In the genomic region with DNA sequence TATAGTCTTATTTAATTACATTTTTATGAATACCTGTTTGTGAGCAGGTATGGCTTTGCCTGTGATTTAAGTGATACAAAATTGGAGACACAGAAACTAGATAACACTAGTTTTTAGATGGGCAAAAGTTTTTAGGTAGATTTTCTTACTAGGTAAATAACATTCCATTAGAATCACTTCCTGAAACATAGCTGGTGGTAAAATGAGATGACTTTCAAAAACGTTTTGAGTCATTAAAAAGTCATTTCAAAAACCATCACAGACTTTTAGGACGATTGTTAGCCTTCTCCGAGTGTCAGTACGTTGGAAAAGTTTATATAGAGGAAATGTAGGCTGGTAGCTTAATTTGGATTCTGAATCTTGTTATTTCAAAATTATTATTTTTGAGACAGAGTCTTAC, we compare ENCODE assay signal across 8 cellular contexts. TPM values are rescaled to one million over a fixed set of nuclear protein-coding genes. Genes with fewer than 3 reads are reported as not detected.
DNase-seq lines count a peak whose midpoint lies in the region; ATAC-seq and TF ChIP-seq lines count a peak whose summit lies in the region.

No MANE protein-coding gene starts in this region.

- H4K91ac ChIP-seq in mesenchymal stem cell (ENCODE audit: low read length): no peak overlapping the region

- peak overlapping the region; percentile 77 for H3K9ac ChIP-seq in mesenchymal stem cell (ENCODE audit: low read length)

- H3K9me3 Mint-ChIP-seq in activated naive CD8-positive, alpha-beta T cell treated with anti-CD3 and anti-CD28 coated beads, Interleukin-2, amount 50 U/mL, for 24 hours: no peaks in the 10 kb centered on the region

- intact Hi-C loops in left ventricle myocardium inferior (cut with micrococcal nuclease) (loop anchor here (10.0 kb wide), 1 partner anchor 56 kb away; no protein-coding TSS in a partner anchor), left ventricle myocardium superior (cut with micrococcal nuclease) (no loop called here)

- H3K4me1 Mint-ChIP-seq in activated naive CD8-positive, alpha-beta T cell treated with anti-CD3 and anti-CD28 coated beads, Interleukin-2, amount 50 U/mL, for 24 hours: peaks cover 52% of the 10 kb centered on the region

- no peak overlapping the region for H3K4ac ChIP-seq in mesenchymal stem cell (ENCODE audit: low read depth in 1 of 2, low read length in 2 of 2)

- no peak overlapping the region for H4K8ac ChIP-seq in mesenchymal stem cell (ENCODE audit: low read length)

- no peak overlapping the region for H3K14ac ChIP-seq in mesenchymal stem cell (ENCODE audit: low read length in 2 of 2)

- H3K36me3 Mint-ChIP-seq in activated naive CD8-positive, alpha-beta T cell treated with anti-CD3 and anti-CD28 coated beads, Interleukin-2, amount 50 U/mL, for 24 hours (ENCODE audit: low read depth): peaks cover 2% of the 10 kb centered on the region

- H3K27me3 Mint-ChIP-seq in activated naive CD8-positive, alpha-beta T cell treated with anti-CD3 and anti-CD28 coated beads, Interleukin-2, amount 50 U/mL, for 24 hours: no peaks in the 10 kb centered on the region

- no peak overlapping the region for H2AK5ac ChIP-seq in mesenchymal stem cell (ENCODE audit: low read length, severe bottlenecking)

- H2BK5ac ChIP-seq in mesenchymal stem cell (ENCODE audit: low read depth, low read length, poor library complexity, severe bottlenecking): no peak overlapping the region

- ATAC-seq in left ventricle myocardium superior (no peak), HG02642 (IDR thresholded peaks at IDR 0.05; ENCODE audit: poor library complexity, unreplicated experiment) (no peak), GM18520 (IDR thresholded peaks at IDR 0.05; ENCODE audit: unreplicated experiment) (no peak)
- ATAC-seq in activated naive CD8-positive, alpha-beta T cell treated with anti-CD3 and anti-CD28 coated beads, Interleukin-2, amount 50 U/mL, for 24 hours: no peak

- TF ChIP-seq CTCF in left ventricle myocardium inferior (IDR thresholded peaks at IDR 0.05; ENCODE audit: borderline replicate concordance): no peak

- peak overlapping the region; percentile 83 for H3K4me3 Mint-ChIP-seq in activated naive CD8-positive, alpha-beta T cell treated with anti-CD3 and anti-CD28 coated beads, Interleukin-2, amount 50 U/mL, for 24 hours

- no peak overlapping the region for H3K18ac ChIP-seq in mesenchymal stem cell (ENCODE audit: low read depth in 1 of 2, low read length in 2 of 2)

- H3K36me3 ChIP-seq in left ventricle myocardium inferior: no peaks in the 10 kb centered on the region
- no peaks in the 10 kb centered on the region for H3K36me3 ChIP-seq in mesenchymal stem cell (ENCODE audit: control insufficient read depth in 1 of 2, insufficient read depth in 2 of 2, low read depth in 1 of 2, low read length in 2 of 2)

- peak overlapping the region; percentile 60 for H3K4me2 ChIP-seq in mesenchymal stem cell (ENCODE audit: low read length, poor library complexity, severe bottlenecking)

- DNase-seq in left ventricle myocardium inferior (no peak), left ventricle myocardium superior (no peak), mesenchymal stem cell (no peak), HK-2 (ENCODE audit: unreplicated experiment) (no peak), amygdala (lab: John Stamatoyannopoulos, UW) (no peak)
- DNase-seq in activated naive CD8-positive, alpha-beta T cell treated with anti-CD3 and anti-CD28 coated beads, Interleukin-2, amount 50 U/mL, for 24 hours: no peak

- 79% methylated on average over 3 of the region's 4 CpGs for WGBS in mesenchymal stem cell

- no peak overlapping the region for H3K23ac ChIP-seq in mesenchymal stem cell (ENCODE audit: low read length in 2 of 2)

- no peaks in the 10 kb centered on the region for H3K27me3 ChIP-seq in left ventricle myocardium inferior (ENCODE audit: low read depth)
- no peaks in the 10 kb centered on the region for H3K27me3 ChIP-seq in mesenchymal stem cell (ENCODE audit: control insufficient read depth in 1 of 2, insufficient read depth in 1 of 2, low read length in 2 of 2)

- H2BK12ac ChIP-seq in mesenchymal stem cell (ENCODE audit: low read length in 2 of 2): no peak overlapping the region

- peaks cover 70% of the 10 kb centered on the region for H3K4me1 ChIP-seq in left ventricle myocardium inferior
- H3K4me1 ChIP-seq in mesenchymal stem cell (ENCODE audit: control insufficient read depth, insufficient read depth, low read depth, low read length): peaks cover 9% of the 10 kb centered on the region

- H3K4me3 ChIP-seq in left ventricle myocardium inferior: peak overlapping the region; percentile 94
- H3K4me3 ChIP-seq in mesenchymal stem cell (ENCODE audit: insufficient read depth in 1 of 2, low read depth in 1 of 2, low read length in 2 of 2): peak overlapping the region in 1 of 2 experiments; percentile 80

- H3K9me3 ChIP-seq in left ventricle myocardium inferior (replicated peaks) (no peaks in the 10 kb centered on the region), mesenchymal stem cell (ENCODE audit: control insufficient read depth, low read length) (no peaks in the 10 kb centered on the region)

- H2BK120ac ChIP-seq in mesenchymal stem cell (ENCODE audit: low read depth, low read length): no peak overlapping the region

- H3K27ac Mint-ChIP-seq in activated naive CD8-positive, alpha-beta T cell treated with anti-CD3 and anti-CD28 coated beads, Interleukin-2, amount 50 U/mL, for 24 hours: peak overlapping the region; percentile 85

- H2BK15ac ChIP-seq in mesenchymal stem cell (ENCODE audit: low read depth, poor library complexity, severe bottlenecking): no peak overlapping the region

- H3K79me1 ChIP-seq in mesenchymal stem cell (replicated peaks; ENCODE audit: low read length, poor library complexity, severe bottlenecking): peaks cover 9% of the 10 kb centered on the region

- H3K27ac ChIP-seq in left ventricle myocardium inferior (replicated peaks) (peak overlapping the region; percentile 98), mesenchymal stem cell (ENCODE audit: low read length, poor library complexity, severe bottlenecking) (no peak overlapping the region)

- no peak overlapping the region for H2AFZ ChIP-seq in mesenchymal stem cell (ENCODE audit: low read depth, low read length)

RNA-seq across cellular contexts. Expression of gene PTTG2, which starts 18.3 kb away (rescaled TPM):
- total RNA-seq in left ventricle myocardium inferior: 0.58 TPM
- total RNA-seq in left ventricle myocardium superior: 1.0 TPM
- polyA plus RNA-seq in mesenchymal stem cell (2013, experiment 1 of 2): not detected
- polyA plus RNA-seq in mesenchymal stem cell (2013, experiment 2 of 2): not detected
